Comparison of ENCODE assay signal across 10 cellular contexts in genomic region chr3:16150285-16150684, GRCh38. TPM values are rescaled to one million over a fixed set of nuclear protein-coding genes. Genes with fewer than 3 reads are reported as not detected.
"Had no signal": no experiment of that assay in that cellular context is flagged by ENCODE, and none has a peak within 500 bp of the region (broad histone marks: within the 10 kb centered on the region; RNA-seq: fewer than 3 reads in every experiment).

No MANE protein-coding gene starts in this region.

- H3K4me1 Mint-ChIP-seq: naive B cell had no signal

- H3K9ac ChIP-seq: parathyroid adenoma had no signal

- H3K27me3 ChIP-seq: stomach, thyroid gland had no signal

- H3K4me3 ChIP-seq: stomach, thyroid gland had no signal

- H3K4me3 Mint-ChIP-seq: activated naive CD8-positive, alpha-beta T cell; activated T-cell treated with anti-CD3 and anti-CD28 coated beads, Interleukin-2, amount 50 U/mL, for 4 hours; naive B cell had no signal

- H2AFZ ChIP-seq: parathyroid adenoma had no signal

- H3K27ac Mint-ChIP-seq: activated naive CD8-positive, alpha-beta T cell; naive B cell had no signal

- H3K9me3 ChIP-seq: thyroid gland had no signal

- H3K4me1 ChIP-seq: parathyroid adenoma had no signal

- H3K27ac ChIP-seq: parathyroid adenoma, thyroid gland had no signal

- H3K79me2 ChIP-seq: parathyroid adenoma had no signal

- H3K36me3 ChIP-seq: stomach, thyroid gland had no signal

- DNase-seq: activated effector memory CD4-positive, alpha-beta T cell treated with anti-CD3 and anti-CD28 coated beads, Interleukin-2, amount 50 U/mL, for 16 hours; activated T-cell treated with anti-CD3 and anti-CD28 coated beads, Interleukin-2, amount 50 U/mL, for 4 hours; naive B cell; retina; small intestine; stomach; thyroid gland had no signal

RNA-seq across cellular contexts. Expression of gene GALNT15, which starts 24.2 kb away (rescaled TPM):
- total RNA-seq: activated T-cell treated with anti-CD3 and anti-CD28 coated beads, Interleukin-2, amount 50 U/mL, for 4 hours; T-helper 2 cell treated with Interferon-gamma antibody and Interleukin-4, amounts not matched to agents 100 ng/mL and 5 ng/mL, for 36 hours had no signal
